Comparison of ENCODE assay signal across 18 cellular contexts in the genomic region with DNA sequence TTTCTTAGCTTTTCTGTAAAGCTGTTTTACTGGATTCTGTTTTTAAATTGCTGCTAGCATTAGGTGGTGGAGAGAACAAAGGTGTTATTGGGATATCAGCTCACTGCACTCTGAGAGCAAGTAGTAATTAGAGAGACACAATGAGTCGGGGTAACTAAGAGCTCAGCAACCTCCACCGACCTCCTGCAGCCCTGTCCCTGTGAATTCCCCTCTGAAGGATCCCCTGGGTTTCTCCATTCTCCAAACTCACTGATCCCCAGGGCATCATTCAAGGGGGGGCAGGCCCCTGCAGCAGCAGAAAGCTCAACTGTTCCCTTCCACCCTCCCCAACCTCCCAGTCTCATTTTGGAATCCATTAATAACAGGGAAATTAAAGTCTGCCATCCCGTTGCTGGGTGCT.
"Had no signal": no experiment of that assay in that cellular context is flagged by ENCODE, and none has a peak within 500 bp of the region (broad histone marks: within the 10 kb centered on the region; RNA-seq: fewer than 3 reads in every experiment).

No MANE protein-coding gene starts in this region.

- H3K27ac Mint-ChIP-seq: activated CD4-positive, alpha-beta memory T cell treated with anti-CD3 and anti-CD28 coated beads for 36 hours; activated naive CD8-positive, alpha-beta T cell; natural killer cell had no signal

- H3K9me3 ChIP-seq: esophagus muscularis mucosa, mucosa of descending colon, ovary, upper lobe of right lung had no signal

- H3K4me3 ChIP-seq: esophagus muscularis mucosa, lung, mucosa of descending colon, ovary, upper lobe of right lung had no signal

- H3K4me1 Mint-ChIP-seq: natural killer cell had no signal

- H3K36me3 Mint-ChIP-seq: activated CD4-positive, alpha-beta memory T cell treated with anti-CD3 and anti-CD28 coated beads for 36 hours; activated naive CD8-positive, alpha-beta T cell; natural killer cell had no signal

- H3K9me3 Mint-ChIP-seq: activated CD4-positive, alpha-beta memory T cell treated with anti-CD3 and anti-CD28 coated beads for 36 hours; activated T-cell treated with anti-CD3 and anti-CD28 coated beads, Interleukin-2, amount 50 U/mL, for 4 hours; natural killer cell had no signal

- H3K4me1 ChIP-seq: upper lobe of right lung had no signal

- H3K4me3 Mint-ChIP-seq: activated CD4-positive, alpha-beta memory T cell treated with anti-CD3 and anti-CD28 coated beads for 36 hours; activated naive CD8-positive, alpha-beta T cell; activated T-cell treated with anti-CD3 and anti-CD28 coated beads, Interleukin-2, amount 50 U/mL, for 4 hours; natural killer cell had no signal

- H3K27me3 Mint-ChIP-seq: activated CD4-positive, alpha-beta memory T cell treated with anti-CD3 and anti-CD28 coated beads for 36 hours; activated naive CD8-positive, alpha-beta T cell had no signal

- ATAC-seq: activated T-cell treated with anti-CD3 and anti-CD28 coated beads, Interleukin-2, amount 50 U/mL, for 4 hours; left colon; mucosa of descending colon; natural killer cell; stimulated activated naive CD8-positive, alpha-beta T cell treated with anti-CD3 and anti-CD28 coated beads, Interleukin-15, Interleukin-2, amounts not matched to agents 100 U/mL and 50 U/mL, for 24 hours; upper lobe of right lung had no signal

- H3K27ac ChIP-seq: ovary, upper lobe of right lung had no signal

- H3K27me3 ChIP-seq: esophagus muscularis mucosa, ovary, upper lobe of right lung had no signal

- H3K36me3 ChIP-seq: ovary, upper lobe of right lung had no signal

- DNase-seq: activated CD4-positive, alpha-beta memory T cell treated with anti-CD3 and anti-CD28 coated beads for 36 hours; activated CD4-positive, alpha-beta T cell treated with anti-CD3 and anti-CD28 coated beads for 1 hour; activated effector memory CD4-positive, alpha-beta T cell treated with anti-CD3 and anti-CD28 coated beads, Interleukin-2, amount 50 U/mL, for 16 hours; activated T-cell treated with anti-CD3 and anti-CD28 coated beads, Interleukin-2, amount 50 U/mL, for 4 hours; amygdala; cerebellar nuclear complex; left colon; mucosa of descending colon; natural killer cell; ovary; stimulated activated CD4-positive, alpha-beta T cell treated with anti-CD3 and anti-CD28 coated beads, Interleukin-12 subunit alpha, Interleukin-12 subunit beta, amount 100 ng/mL, for 4 hours; stimulated activated CD4-positive, alpha-beta T cell treated with anti-CD3 and anti-CD28 coated beads, Interleukin-4, amount 100 ng/mL, for 1 hour; stimulated activated CD8-positive, alpha-beta memory T cell treated with anti-CD3 and anti-CD28 coated beads, Interleukin-4, amount 100 ng/mL, for 48 hours; stimulated activated naive CD8-positive, alpha-beta T cell treated with anti-CD3 and anti-CD28 coated beads, Interleukin-15, Interleukin-2, amounts not matched to agents 100 U/mL and 50 U/mL, for 24 hours; upper lobe of right lung had no signal
